ENCODE assay signal across 9 cellular contexts in the genomic region with DNA sequence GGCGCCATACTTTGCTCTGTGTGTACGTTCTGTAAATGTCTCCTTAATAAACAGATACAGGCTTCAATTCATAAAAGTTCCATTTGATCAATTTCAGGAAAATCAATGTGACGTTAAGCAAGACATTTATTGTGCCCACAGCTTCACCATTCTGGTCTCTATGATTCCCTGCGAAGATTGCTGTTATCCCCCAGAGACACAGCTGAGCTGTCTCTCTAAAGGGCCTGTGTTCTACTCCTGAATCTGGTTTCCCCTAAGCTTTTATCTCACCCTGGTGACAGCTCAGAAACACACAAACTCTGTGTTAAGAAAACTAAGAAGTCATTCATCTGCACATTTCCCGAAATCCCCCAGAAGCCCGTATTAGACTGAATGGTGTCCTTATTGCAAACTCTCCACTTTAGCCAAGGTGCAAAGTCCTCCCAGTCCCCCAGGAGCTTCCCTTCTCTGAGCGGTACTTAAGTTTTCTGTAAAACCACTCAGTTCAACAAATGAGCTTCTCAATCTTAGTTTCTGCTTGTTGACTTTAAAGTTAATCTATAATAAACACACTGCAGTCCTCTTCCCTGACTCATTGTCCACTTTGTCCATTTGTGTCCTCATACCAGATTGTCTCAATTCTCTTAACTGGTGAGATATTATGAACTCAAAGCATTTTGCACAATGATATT. TPM values are rescaled to one million over a fixed set of nuclear protein-coding genes. Genes with fewer than 3 reads are reported as not detected.
DNase-seq lines count a peak whose midpoint lies in the region; ATAC-seq, FAIRE-seq and TF ChIP-seq lines count a peak whose summit lies in the region.
"Had no signal": no experiment of that assay in that cellular context is flagged by ENCODE, and none has a peak within 500 bp of the region (broad histone marks: within the 10 kb centered on the region; RNA-seq: fewer than 3 reads in every experiment).

No MANE protein-coding gene starts in this region.

- no peak for TF ChIP-seq RAD21 in A549 (conservative IDR thresholded peaks at IDR 0.05 in 1 of 2, IDR thresholded peaks at IDR 0.05 in 1 of 2)

- H3K4me3 ChIP-seq in A549 = peak overlapping the region; percentile 67
- no peak overlapping the region for H3K4me3 ChIP-seq in brain microvascular endothelial cell (ENCODE audit: low read depth, low read length)

- H3K36me3 Mint-ChIP-seq in activated CD4-positive, alpha-beta memory T cell treated with anti-CD3 and anti-CD28 coated beads, Interleukin-2, amount 10 ng/mL, durations not matched to agents 7 days and 5 days (ENCODE audit: low read depth) = peaks cover 47% of the 10 kb centered on the region

- TF ChIP-seq EP300 in A549 (IDR thresholded peaks at IDR 0.05) = no peak

- WGBS in A549 (ENCODE audit: missing lambda C conversion rate) = 22% methylated on average over 7 of the region's 7 CpGs

- H3K9me3 Mint-ChIP-seq in activated CD4-positive, alpha-beta memory T cell treated with anti-CD3 and anti-CD28 coated beads, Interleukin-2, amount 10 ng/mL, durations not matched to agents 7 days and 5 days = peaks cover 2% of the 10 kb centered on the region

- FAIRE-seq in A549 (lab: Jason Lieb, UNC) (peak; percentile 97), GM19239 (lab: Jason Lieb, UNC) (peak; percentile 82)

- no peaks in the 10 kb centered on the region for H3K27me3 ChIP-seq in brain microvascular endothelial cell (replicated peaks)

- CTCF ChIA-PET in A549 (lab: Yijun Ruan, JAX) = interaction anchor here (0.6 to 2.7 kb wide), 7 partner anchors 10 to 549 kb away, joined by 3 to 23 read pairs (median 6); no protein-coding TSS in a partner anchor
- CTCF ChIA-PET in activated CD4-positive, alpha-beta memory T cell treated with anti-CD3 and anti-CD28 coated beads, Interleukin-2, amount 10 ng/mL, durations not matched to agents 7 days and 5 days (lab: Charles Lee) = interaction anchor here (1.0 to 2.9 kb wide), 7 partner anchors 10 to 1007 kb away, joined by 3 to 24 read pairs (median 5); no protein-coding TSS in a partner anchor
- CTCF ChIA-PET in HEK293T (lab: Yijun Ruan, JAX) = interaction anchor here (0.9 to 1.2 kb wide), 2 partner anchors 12 to 13 kb away, joined by 3 read pairs; no protein-coding TSS in a partner anchor

- TF ChIP-seq POLR2A in A549 (IDR thresholded peaks at IDR 0.05; ENCODE audit: low read length) = no peak

- H3K9me3 ChIP-seq in A549 = no peaks in the 10 kb centered on the region

- in situ Hi-C loops in GM13976 (cut with MboI; ENCODE audit: low sequenced_read_pairs, unreplicated experiment) (no loop called here), brain microvascular endothelial cell (cut with HindIII; ENCODE audit: low pct_ligation_motif_present, low sequenced_read_pairs) (no loop called here)

- peak overlapping the region; percentile 91 to 95 for H3K27ac ChIP-seq in A549
- H3K27ac ChIP-seq in brain microvascular endothelial cell = no peak overlapping the region

- no peaks in the 10 kb centered on the region for H3K27me3 Mint-ChIP-seq in activated CD4-positive, alpha-beta memory T cell treated with anti-CD3 and anti-CD28 coated beads, Interleukin-2, amount 10 ng/mL, durations not matched to agents 7 days and 5 days

- POLR2A ChIA-PET in A549 (lab: Yijun Ruan, JAX) = interaction anchor here (1.0 to 1.1 kb wide), 2 partner anchors 34 to 35 kb away, joined by 5 to 8 read pairs; a partner anchor contains a TSS
- POLR2A ChIA-PET in activated CD4-positive, alpha-beta memory T cell treated with anti-CD3 and anti-CD28 coated beads, Interleukin-2, amount 10 ng/mL, durations not matched to agents 7 days and 5 days (lab: Charles Lee) = interaction anchor here (1.2 to 2.5 kb wide), 3 partner anchors 10 to 207 kb away, joined by 4 to 14 read pairs (median 5); a partner anchor contains a TSS
- POLR2A ChIA-PET in HEK293T (lab: Yijun Ruan, JAX) = interaction anchor here (1.3 to 1.8 kb wide), 2 partner anchors 23 to 35 kb away, joined by 3 to 5 read pairs; a partner anchor contains a TSS

- H3K27ac Mint-ChIP-seq in activated CD4-positive, alpha-beta memory T cell treated with anti-CD3 and anti-CD28 coated beads, Interleukin-2, amount 10 ng/mL, durations not matched to agents 7 days and 5 days = peak overlapping the region; percentile 85

- peaks cover 29% of the 10 kb centered on the region for H3K36me3 ChIP-seq in brain microvascular endothelial cell (replicated peaks)

- peaks cover 42% of the 10 kb centered on the region for H3K4me1 Mint-ChIP-seq in activated CD4-positive, alpha-beta memory T cell treated with anti-CD3 and anti-CD28 coated beads, Interleukin-2, amount 10 ng/mL, durations not matched to agents 7 days and 5 days

- peak overlapping the region; percentile 96 for H3K4me3 Mint-ChIP-seq in activated CD4-positive, alpha-beta memory T cell treated with anti-CD3 and anti-CD28 coated beads, Interleukin-2, amount 10 ng/mL, durations not matched to agents 7 days and 5 days

- peak; percentile 54 to 87 for DNase-seq in A549 (ENCODE audit: low read depth in 1 of 2, low spot score in 1 of 2)
- no peak for DNase-seq in GM19239 (ENCODE audit: insufficient read length, low spot score)
- DNase-seq in activated CD4-positive, alpha-beta memory T cell treated with anti-CD3 and anti-CD28 coated beads, Interleukin-2, amount 10 ng/mL, durations not matched to agents 7 days and 5 days = no peak
- peak; percentile 89 for DNase-seq in kidney tubule cell (ENCODE audit: low spot score)
- no peak for DNase-seq in GM13976 (ENCODE audit: low spot score)
- no peak for DNase-seq in HEK293T (ENCODE audit: extremely low spot score)
- DNase-seq in NCI-H526 treated with DMSO at 0.1 percent for 48 hours (lab: John Stamatoyannopoulos, UW) = no peak
- DNase-seq in brain microvascular endothelial cell = no peak
- DNase-seq: effector CD4-positive, alpha-beta T cell had no signal

- peaks cover 32% of the 10 kb centered on the region for H3K4me1 ChIP-seq in A549

- TF ChIP-seq CTCF in A549 (IDR thresholded peaks at IDR 0.05) (no peak), GM13976 (IDR thresholded peaks at IDR 0.05; ENCODE audit: borderline replicate concordance, control extremely low read depth, extremely low read depth, insufficient read depth, missing control alignments) (no peak), brain microvascular endothelial cell (IDR thresholded peaks at IDR 0.05; ENCODE audit: low read depth, low read length, missing control alignments) (no peak)

- ATAC-seq in A549 = peak; percentile 37 to 50

- H3K4me2 ChIP-seq in A549 = peak overlapping the region; percentile 63

TF ChIP-seq in A549, 52 proteins besides CTCF, POLR2A, EP300 and RAD21 (continues in another document):
- peak; percentile 34; the same call in 1 of the 2 replicates for TF ChIP-seq RARB (CRISPR knock-in tag; IDR thresholded peaks at IDR 0.05)
- TF ChIP-seq JUN (IDR thresholded peaks at IDR 0.05) = 0 out of 5 replicates have a peak, but pooled peaks of 1 of the 2 experiments have one; percentile 51
- no peak for TF ChIP-seq HOXA7 (CRISPR knock-in tag; IDR thresholded peaks at IDR 0.05)
- peak; percentile 5 to 49; a peak in 1 of 4 replicates for TF ChIP-seq CEBPB (IDR thresholded peaks at IDR 0.05)
- TF ChIP-seq JUNB (IDR thresholded peaks at IDR 0.05) = peak; percentile 45
- TF ChIP-seq, protein P1, sequence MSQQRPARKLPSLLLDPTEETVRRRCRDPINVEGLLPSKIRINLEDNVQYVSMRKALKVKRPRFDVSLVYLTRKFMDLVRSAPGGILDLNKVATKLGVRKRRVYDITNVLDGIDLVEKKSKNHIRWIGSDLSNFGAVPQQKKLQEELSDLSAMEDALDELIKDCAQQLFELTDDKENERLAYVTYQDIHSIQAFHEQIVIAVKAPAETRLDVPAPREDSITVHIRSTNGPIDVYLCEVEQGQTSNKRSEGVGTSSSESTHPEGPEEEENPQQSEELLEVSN (IDR thresholded peaks at IDR 0.05; ENCODE audit: borderline replicate concordance, low read depth) = no peak
- no peak for TF ChIP-seq FOSL2 (IDR thresholded peaks at IDR 0.05)
- TF ChIP-seq FOSL2 (CRISPR knock-in tag; IDR thresholded peaks at IDR 0.05) = peak; percentile 84
- no peak for TF ChIP-seq NPAS2 (CRISPR knock-in tag; IDR thresholded peaks at IDR 0.05; ENCODE audit: borderline replicate concordance)

TF ChIP-seq in HEK293T, 16 proteins besides CTCF, POLR2A, EP300 and RAD21 (continues in another document):
- TF ChIP-seq LEF1 (IDR thresholded peaks at IDR 0.05; ENCODE audit: borderline replicate concordance) = no peak
- TF ChIP-seq FOXM1 (IDR thresholded peaks at IDR 0.05; ENCODE audit: borderline replicate concordance) = no peak
- TF ChIP-seq BHLHE40 (IDR thresholded peaks at IDR 0.05; ENCODE audit: borderline replicate concordance) = no peak
- TF ChIP-seq, protein P2, sequence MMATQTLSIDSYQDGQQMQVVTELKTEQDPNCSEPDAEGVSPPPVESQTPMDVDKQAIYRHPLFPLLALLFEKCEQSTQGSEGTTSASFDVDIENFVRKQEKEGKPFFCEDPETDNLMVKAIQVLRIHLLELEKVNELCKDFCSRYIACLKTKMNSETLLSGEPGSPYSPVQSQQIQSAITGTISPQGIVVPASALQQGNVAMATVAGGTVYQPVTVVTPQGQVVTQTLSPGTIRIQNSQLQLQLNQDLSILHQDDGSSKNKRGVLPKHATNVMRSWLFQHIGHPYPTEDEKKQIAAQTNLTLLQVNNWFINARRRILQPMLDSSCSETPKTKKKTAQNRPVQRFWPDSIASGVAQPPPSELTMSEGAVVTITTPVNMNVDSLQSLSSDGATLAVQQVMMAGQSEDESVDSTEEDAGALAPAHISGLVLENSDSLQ (IDR thresholded peaks at IDR 0.05) = no peak
- no peak for TF ChIP-seq L3MBTL2 (conservative IDR thresholded peaks at IDR 0.05)
- no peak for TF ChIP-seq SUZ12 (IDR thresholded peaks at IDR 0.05)
- TF ChIP-seq ZNF384 (IDR thresholded peaks at IDR 0.05) = no peak
- TF ChIP-seq SP1 (IDR thresholded peaks at IDR 0.05) = no peak
- TF ChIP-seq FOXA1 (IDR thresholded peaks at IDR 0.05) = no peak
- TF ChIP-seq HDGF (IDR thresholded peaks at IDR 0.05; ENCODE audit: borderline replicate concordance) = no peak

RNA-seq across cellular contexts. Expression of a gene that starts 1.4 kb away (rescaled TPM):
- 103 and 126 TPM in 2 replicates for polyA plus RNA-seq in A549 (2011; rRNA removed)
- polyA plus RNA-seq in A549 (2012; cell fraction: cytosol; rRNA removed) = 56.7 and 62.9 TPM in 2 replicates
- polyA plus RNA-seq in A549 (2012; cell fraction: nucleus; rRNA removed) = 40.6 and 52.1 TPM in 2 replicates
- polyA plus RNA-seq in A549 (2017; fragmentation: RNase III; extraction: RNeasy Plus Mini Kit Qiagen cat#74134 plus additional on column Dnase treatment) = 89.1 to 92.9 TPM (median 89.9 TPM) in 3 replicates
- 45.9 and 61.8 TPM in 2 replicates for polyA minus RNA-seq in A549 (2011; rRNA and poly(A)+ RNA removed)
- total RNA-seq in activated CD4-positive, alpha-beta memory T cell treated with anti-CD3 and anti-CD28 coated beads, Interleukin-2, amount 10 ng/mL, durations not matched to agents 7 days and 5 days = 10 to 100 TPM; 24.4 to 27.7 TPM

RNA-seq across cellular contexts. Expression of a gene that starts 35.0 kb away (rescaled TPM):
- polyA plus RNA-seq in A549 (2011; rRNA removed) = 300 and 369 TPM in 2 replicates
- 253 and 262 TPM in 2 replicates for polyA plus RNA-seq in A549 (2012; cell fraction: cytosol; rRNA removed)
- 142 and 193 TPM in 2 replicates for polyA plus RNA-seq in A549 (2012; cell fraction: nucleus; rRNA removed)
- polyA plus RNA-seq in A549 (2017; fragmentation: RNase III; extraction: RNeasy Plus Mini Kit Qiagen cat#74134 plus additional on column Dnase treatment) = 416 to 463 TPM (median 442 TPM) in 3 replicates
- polyA minus RNA-seq in A549 (2011; rRNA and poly(A)+ RNA removed) = 145 and 174 TPM in 2 replicates
- total RNA-seq in activated CD4-positive, alpha-beta memory T cell treated with anti-CD3 and anti-CD28 coated beads, Interleukin-2, amount 10 ng/mL, durations not matched to agents 7 days and 5 days = 100 to 1,000 TPM; 216 to 218 TPM

Comparison
In these comparisons a context has a peak if more than half of its experiments do, and no peak if none do; other contexts are left out.
1. DNase-seq: peak in A549 (2 of 2) and kidney tubule cell (single experiment); none in GM19239 (single experiment), activated CD4-positive, alpha-beta memory T cell treated with anti-CD3 and anti-CD28 coated beads, Interleukin-2, amount 10 ng/mL, durations not matched to agents 7 days and 5 days (single experiment), GM13976 (single experiment), HEK293T (single experiment), NCI-H526 treated with DMSO at 0.1 percent for 48 hours (single experiment) and brain microvascular endothelial cell (single experiment).